Comparison of ENCODE assay signal across 11 cellular contexts in the genomic region with DNA sequence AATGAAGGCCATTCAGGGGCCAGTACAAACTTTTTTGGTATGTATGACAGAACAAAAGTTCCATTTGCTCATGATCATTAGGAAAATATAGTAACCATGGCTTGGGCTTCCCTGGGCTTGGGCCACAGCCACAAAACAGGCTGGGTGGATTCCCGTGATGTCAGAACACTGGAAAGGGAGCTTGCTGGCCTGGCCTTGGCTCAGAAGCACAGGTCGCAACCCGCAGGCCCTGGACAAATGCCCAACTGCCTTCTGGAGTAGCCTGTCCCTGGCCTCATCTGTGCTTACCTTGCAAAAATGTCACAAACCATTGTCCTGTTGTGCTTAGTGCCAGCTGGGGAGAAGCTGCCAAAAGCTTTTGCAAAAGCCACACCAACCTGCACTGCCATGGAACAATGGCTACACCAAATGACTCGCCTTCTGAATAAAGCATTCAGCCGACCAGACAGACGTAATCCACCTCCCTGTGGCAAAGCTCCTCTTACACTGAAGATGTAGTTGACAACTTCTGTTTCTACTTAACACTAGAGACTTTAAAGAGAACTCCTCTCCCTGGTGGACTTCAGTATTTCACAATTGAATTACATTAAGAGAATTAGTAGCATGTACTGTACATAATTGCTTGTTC.
DNase-seq lines count a peak whose midpoint lies in the region; ATAC-seq and TF ChIP-seq lines count a peak whose summit lies in the region.
"Had no signal": no experiment of that assay in that cellular context is flagged by ENCODE, and none has a peak within 500 bp of the region (broad histone marks: within the 10 kb centered on the region; RNA-seq: fewer than 3 reads in every experiment).

No MANE protein-coding gene starts in this region.

- H3K9me3 ChIP-seq in heart right ventricle: no peaks in the 10 kb centered on the region
- no peaks in the 10 kb centered on the region for H3K9me3 ChIP-seq in psoas muscle

- H3K27me3 Mint-ChIP-seq in activated naive CD8-positive, alpha-beta T cell treated with anti-CD3 and anti-CD28 coated beads, Interleukin-2, amount 10 ng/mL, durations not matched to agents 7 days and 5 days: no peaks in the 10 kb centered on the region
- H3K27me3 Mint-ChIP-seq in activated CD8-positive, alpha-beta memory T cell treated with anti-CD3 and anti-CD28 coated beads, Interleukin-2, amount 10 ng/mL, durations not matched to agents 7 days and 5 days: no peaks in the 10 kb centered on the region

- CTCF ChIA-PET in activated CD8-positive, alpha-beta memory T cell treated with anti-CD3 and anti-CD28 coated beads, Interleukin-2, amount 10 ng/mL, durations not matched to agents 7 days and 5 days (lab: Charles Lee): interaction anchor here (1.1 to 1.7 kb wide), 2 partner anchors 16 to 72 kb away, joined by 5 to 8 read pairs; no protein-coding TSS in a partner anchor

- H3K36me3 Mint-ChIP-seq in activated naive CD8-positive, alpha-beta T cell treated with anti-CD3 and anti-CD28 coated beads, Interleukin-2, amount 10 ng/mL, durations not matched to agents 7 days and 5 days: peaks cover 45% of the 10 kb centered on the region
- H3K36me3 Mint-ChIP-seq in activated CD8-positive, alpha-beta memory T cell treated with anti-CD3 and anti-CD28 coated beads, Interleukin-2, amount 10 ng/mL, durations not matched to agents 7 days and 5 days: peaks cover 54% of the 10 kb centered on the region

- intact Hi-C loops in heart right ventricle (cut with DNase I) (loop anchor here in 4 of 10 donors (5.0 to 10.0 kb wide), 5 partner anchors 68 to 192 kb away; a partner anchor contains a TSS), psoas muscle (cut with DNase I) (loop anchor here in 1 of 2 donors (10.0 kb wide), 1 partner anchor 170 kb away; no protein-coding TSS in a partner anchor)

- no peak for ATAC-seq in activated naive CD8-positive, alpha-beta T cell treated with anti-CD3 and anti-CD28 coated beads, Interleukin-2, amount 10 ng/mL, durations not matched to agents 7 days and 5 days (ENCODE audit: low read depth)
- ATAC-seq in heart right ventricle: peak; percentile 81 to 99 (median 93)
- ATAC-seq in psoas muscle: peak; percentile 92 to 96 (median 96)
- no peak for ATAC-seq in HG03520 (IDR thresholded peaks at IDR 0.05; ENCODE audit: unreplicated experiment)
- no peak for ATAC-seq in activated CD8-positive, alpha-beta memory T cell treated with anti-CD3 and anti-CD28 coated beads, Interleukin-2, amount 10 ng/mL, durations not matched to agents 7 days and 5 days
- ATAC-seq in HG03460 (IDR thresholded peaks at IDR 0.05; ENCODE audit: unreplicated experiment): no peak

- H3K4me1 ChIP-seq in heart right ventricle (peaks cover 0 to 27% (median 18%) of the 10 kb centered on the region in 9 donors), psoas muscle (peaks cover 17% of the 10 kb centered on the region)

- H3K36me3 ChIP-seq in heart right ventricle (peaks cover 0 to 3% (median 0%) of the 10 kb centered on the region in 9 donors), psoas muscle (ENCODE audit: insufficient read depth in 1 of 2, low read depth in 1 of 2) (no peaks in the 10 kb centered on the region)

- no peaks in the 10 kb centered on the region for H3K9me3 Mint-ChIP-seq in activated naive CD8-positive, alpha-beta T cell treated with anti-CD3 and anti-CD28 coated beads, Interleukin-2, amount 10 ng/mL, durations not matched to agents 7 days and 5 days
- H3K9me3 Mint-ChIP-seq in activated CD8-positive, alpha-beta memory T cell treated with anti-CD3 and anti-CD28 coated beads, Interleukin-2, amount 10 ng/mL, durations not matched to agents 7 days and 5 days (ENCODE audit: low read depth): no peaks in the 10 kb centered on the region

- H3K4me3 ChIP-seq in heart right ventricle (no peak overlapping the region), psoas muscle (no peak overlapping the region)

- peak overlapping the region in 8 of 10 donors; percentile 3 to 70 (median 51) for H3K27ac ChIP-seq in heart right ventricle
- peak overlapping the region; percentile 77 for H3K27ac ChIP-seq in psoas muscle

- 32 to 40% methylated on average over 6 of the region's 6 CpGs for WGBS in heart right ventricle, 2 donors
- 12 to 22% (median 12%) methylated on average over 6 of the region's 6 CpGs for WGBS in psoas muscle, 3 donors

- TF ChIP-seq CTCF in heart right ventricle (IDR thresholded peaks at IDR 0.05) (no peak), psoas muscle (IDR thresholded peaks at IDR 0.05) (no peak)

- H3K4me3 Mint-ChIP-seq in activated naive CD8-positive, alpha-beta T cell treated with anti-CD3 and anti-CD28 coated beads, Interleukin-2, amount 10 ng/mL, durations not matched to agents 7 days and 5 days: no peak overlapping the region
- H3K4me3 Mint-ChIP-seq in activated CD8-positive, alpha-beta memory T cell treated with anti-CD3 and anti-CD28 coated beads, Interleukin-2, amount 10 ng/mL, durations not matched to agents 7 days and 5 days: no peak overlapping the region

- peaks cover 50% of the 10 kb centered on the region for H3K4me1 Mint-ChIP-seq in activated naive CD8-positive, alpha-beta T cell treated with anti-CD3 and anti-CD28 coated beads, Interleukin-2, amount 10 ng/mL, durations not matched to agents 7 days and 5 days
- peaks cover 57% of the 10 kb centered on the region for H3K4me1 Mint-ChIP-seq in activated CD8-positive, alpha-beta memory T cell treated with anti-CD3 and anti-CD28 coated beads, Interleukin-2, amount 10 ng/mL, durations not matched to agents 7 days and 5 days

- DNase-seq in H4 (ENCODE audit: low spot score): peak; percentile 26
- DNase-seq in activated naive CD8-positive, alpha-beta T cell treated with anti-CD3 and anti-CD28 coated beads, Interleukin-2, amount 10 ng/mL, durations not matched to agents 7 days and 5 days: no peak
- peak; percentile 87 to 89 for DNase-seq in heart right ventricle
- DNase-seq in psoas muscle: peak; percentile 83 to 91
- no peak for DNase-seq in stimulated activated naive CD4-positive, alpha-beta T cell (lab: John Stamatoyannopoulos, UW)
- DNase-seq in activated CD8-positive, alpha-beta memory T cell treated with anti-CD3 and anti-CD28 coated beads, Interleukin-2, amount 10 ng/mL, durations not matched to agents 7 days and 5 days: no peak
- DNase-seq: cortex of kidney, DMS79 treated with DMSO at 0.1 percent for 48 hours, NCI-H2029 treated with DMSO at 0.1 percent for 48 hours had no signal

- POLR2A ChIA-PET in activated naive CD8-positive, alpha-beta T cell treated with anti-CD3 and anti-CD28 coated beads, Interleukin-2, amount 10 ng/mL, durations not matched to agents 7 days and 5 days (lab: Charles Lee): interaction anchor here (1.2 kb wide), 1 partner anchor 126 kb away, joined by 3 read pairs; no protein-coding TSS in a partner anchor

- H3K27me3 ChIP-seq in heart right ventricle: no peaks in the 10 kb centered on the region
- no peaks in the 10 kb centered on the region for H3K27me3 ChIP-seq in psoas muscle (ENCODE audit: insufficient read depth in 3 of 3, low read length in 2 of 3)

- H3K27ac Mint-ChIP-seq in activated naive CD8-positive, alpha-beta T cell treated with anti-CD3 and anti-CD28 coated beads, Interleukin-2, amount 10 ng/mL, durations not matched to agents 7 days and 5 days: peak overlapping the region; percentile 3
- no peak overlapping the region for H3K27ac Mint-ChIP-seq in activated CD8-positive, alpha-beta memory T cell treated with anti-CD3 and anti-CD28 coated beads, Interleukin-2, amount 10 ng/mL, durations not matched to agents 7 days and 5 days

Comparison
In these comparisons a context has a peak if more than half of its experiments do, and no peak if none do; other contexts are left out.
1. DNase-seq: peak in H4 (single experiment), heart right ventricle (2 of 2) and psoas muscle (2 of 2); none in activated naive CD8-positive, alpha-beta T cell treated with anti-CD3 and anti-CD28 coated beads, Interleukin-2, amount 10 ng/mL, durations not matched to agents 7 days and 5 days (single experiment), stimulated activated naive CD4-positive, alpha-beta T cell (0 of 6) and activated CD8-positive, alpha-beta memory T cell treated with anti-CD3 and anti-CD28 coated beads, Interleukin-2, amount 10 ng/mL, durations not matched to agents 7 days and 5 days (single experiment).
2. ATAC-seq: peak in heart right ventricle (8 of 8) and psoas muscle (4 of 4); none in activated naive CD8-positive, alpha-beta T cell treated with anti-CD3 and anti-CD28 coated beads, Interleukin-2, amount 10 ng/mL, durations not matched to agents 7 days and 5 days (single experiment), HG03520 (single experiment), activated CD8-positive, alpha-beta memory T cell treated with anti-CD3 and anti-CD28 coated beads, Interleukin-2, amount 10 ng/mL, durations not matched to agents 7 days and 5 days (single experiment) and HG03460 (single experiment).